ENCODE assay signal across 10 cellular contexts in the genomic region with DNA sequence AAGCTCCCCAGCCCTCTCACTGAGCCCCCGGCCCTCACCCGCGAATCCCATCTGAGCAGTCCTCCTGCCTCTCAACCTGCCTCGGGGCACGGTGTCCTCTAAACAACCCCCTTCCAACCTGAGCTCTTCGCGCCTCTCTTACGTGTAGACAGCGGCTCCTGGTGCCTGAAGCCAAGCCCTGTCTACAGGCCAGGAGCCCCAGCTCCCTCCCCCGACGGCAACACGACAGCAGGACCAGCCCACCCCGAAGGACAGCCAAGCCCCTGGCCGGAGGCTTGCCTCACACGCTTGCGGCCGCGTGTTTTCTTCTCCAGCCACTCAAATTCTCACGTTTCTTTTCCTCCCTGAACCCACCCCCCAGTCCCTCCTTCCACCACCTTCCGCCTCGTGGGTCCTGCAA. TPM values are rescaled to one million over a fixed set of nuclear protein-coding genes. Genes with fewer than 3 reads are reported as not detected.
"Had no signal": no experiment of that assay in that cellular context is flagged by ENCODE, and none has a peak within 500 bp of the region (broad histone marks: within the 10 kb centered on the region; RNA-seq: fewer than 3 reads in every experiment).

No MANE protein-coding gene starts in this region.

RNA-seq across cellular contexts. Expression of a gene that starts 9.0 kb away (rescaled TPM):
- total RNA-seq: stomach, subcutaneous adipose tissue, suprapubic skin, thoracic aorta, transverse colon, upper lobe of right lung, ureter, urinary bladder, uterus, vagina had no signal
- polyA plus RNA-seq: urinary bladder had no signal
